18 cellular contexts compared by ENCODE assay signal in the genomic region with DNA sequence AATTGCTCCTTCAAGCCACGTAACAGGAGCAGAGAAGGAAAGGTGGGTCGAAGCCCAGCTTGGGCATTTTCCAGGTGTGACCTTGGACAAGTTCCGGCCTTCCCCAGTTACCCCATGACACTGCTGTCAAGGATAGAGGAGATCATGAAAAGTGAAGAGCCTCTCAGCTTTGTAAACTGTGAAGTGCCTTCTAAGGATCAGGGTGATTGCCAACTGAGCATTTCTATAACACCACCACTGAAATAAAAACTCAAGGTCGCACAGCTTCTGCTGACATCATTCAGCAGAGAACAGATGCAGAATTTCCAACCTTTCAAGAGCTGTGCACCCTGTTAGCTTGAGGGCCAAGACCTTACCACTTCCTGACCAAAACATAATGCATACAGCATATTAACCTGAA. TPM values are rescaled to one million over a fixed set of nuclear protein-coding genes. Genes with fewer than 3 reads are reported as not detected.
DNase-seq lines count a peak whose midpoint lies in the region; ATAC-seq, FAIRE-seq and TF ChIP-seq lines count a peak whose summit lies in the region.
"Had no signal": no experiment of that assay in that cellular context is flagged by ENCODE, and none has a peak within 500 bp of the region (broad histone marks: within the 10 kb centered on the region; RNA-seq: fewer than 3 reads in every experiment).

No MANE protein-coding gene starts in this region.

- H4K5ac ChIP-seq in H1 (ENCODE audit: insufficient read length, low read depth, low read length) = no peak overlapping the region

- no peak overlapping the region for H3K18ac ChIP-seq in H1 (ENCODE audit: extremely low read depth, low read length)

- H3K9me3 Mint-ChIP-seq in activated naive CD4-positive, alpha-beta T cell treated with anti-CD3 and anti-CD28 coated beads, Interleukin-2, amount 50 U/mL, for 72 hours = peaks cover 0 to 3% of the 10 kb centered on the region in 2 donors
- no peaks in the 10 kb centered on the region for H3K9me3 Mint-ChIP-seq in T-helper 1 cell treated with Interleukin-12 subunit alpha and Interleukin-12 subunit beta and Interleukin-4 antibody, amounts not matched to agents 30 μg/mL and 1 μg/mL, for 36 hours
- H3K9me3 Mint-ChIP-seq in type B pancreatic cell = no peaks in the 10 kb centered on the region
- H3K9me3 Mint-ChIP-seq: activated naive CD4-positive, alpha-beta T cell treated with anti-CD3 and anti-CD28 coated beads for 36 hours; neural progenitor cell had no signal

- 0 out of 2 replicates have a peak overlapping the region, but pooled peaks have one; percentile 81 for H2BK15ac ChIP-seq in H1 (ENCODE audit: low read length)

- H2AFZ ChIP-seq in H1 (ENCODE audit: low read length) = no peak overlapping the region
- H2AFZ ChIP-seq: neural progenitor cell had no signal

- no peak overlapping the region for H2BK5ac ChIP-seq in H1 (ENCODE audit: low read depth, low read length)

- H3K27me3 ChIP-seq in H1 (replicated peaks in 1 of 4; ENCODE audit: control insufficient read depth in 3 of 4, extremely low read depth in 1 of 4, insufficient read depth in 3 of 4, low read length in 3 of 4) (no peaks in the 10 kb centered on the region), thyroid gland (no peaks in the 10 kb centered on the region)
- H3K27me3 ChIP-seq: MG63, neural progenitor cell had no signal

- H3K23me2 ChIP-seq in H1 (ENCODE audit: low read depth, low read length) = no peaks in the 10 kb centered on the region; the same call in 1 of the 2 replicates

- TF ChIP-seq CTCF in H1 (IDR thresholded peaks at IDR 0.05; ENCODE audit: control extremely low read depth in 1 of 3, insufficient read depth in 1 of 3, low read depth in 1 of 3, low read length in 3 of 3) = no peak
- TF ChIP-seq CTCF in thyroid gland (IDR thresholded peaks at IDR 0.05) = no peak
- TF ChIP-seq CTCF in type B pancreatic cell (conservative IDR thresholded peaks at IDR 0.05) = no peak

- no peaks in the 10 kb centered on the region for H4K20me1 ChIP-seq in H1 (replicated peaks in 1 of 2; ENCODE audit: control insufficient read depth in 1 of 2, insufficient read depth in 2 of 2, low read length in 2 of 2)

- TF ChIP-seq RAD21 in H1 (IDR thresholded peaks at IDR 0.05 in 1 of 2, conservative IDR thresholded peaks at IDR 0.05 in 1 of 2; ENCODE audit: low read depth in 2 of 2, low read length in 2 of 2) = no peak

- FAIRE-seq in H1 (lab: Jason Lieb, UNC) = no peak
- FAIRE-seq: bronchial epithelial cell, H54 had no signal

- H3K9me3 ChIP-seq in H1 (ENCODE audit: insufficient read depth in 2 of 2, low read depth in 1 of 2, low read length in 1 of 2) = no peaks in the 10 kb centered on the region
- no peaks in the 10 kb centered on the region for H3K9me3 ChIP-seq in thyroid gland
- H3K9me3 ChIP-seq: MG63 had no signal

- H3K36me3 Mint-ChIP-seq in activated naive CD4-positive, alpha-beta T cell treated with anti-CD3 and anti-CD28 coated beads, Interleukin-2, amount 50 U/mL, for 72 hours = no peaks in the 10 kb centered on the region
- H3K36me3 Mint-ChIP-seq in T-helper 1 cell treated with Interleukin-12 subunit alpha and Interleukin-12 subunit beta and Interleukin-4 antibody, amounts not matched to agents 30 μg/mL and 1 μg/mL, for 36 hours (ENCODE audit: low read depth) = no peaks in the 10 kb centered on the region
- H3K36me3 Mint-ChIP-seq in type B pancreatic cell = no peaks in the 10 kb centered on the region

- no peak overlapping the region for H2AK5ac ChIP-seq in H1 (ENCODE audit: low read depth, low read length)

- no peak overlapping the region for H3K4me3 Mint-ChIP-seq in T-helper 1 cell treated with Interleukin-12 subunit alpha and Interleukin-12 subunit beta and Interleukin-4 antibody, amounts not matched to agents 30 μg/mL and 1 μg/mL, for 36 hours
- no peak overlapping the region for H3K4me3 Mint-ChIP-seq in type B pancreatic cell
- H3K4me3 Mint-ChIP-seq: activated naive CD4-positive, alpha-beta T cell treated with anti-CD3 and anti-CD28 coated beads for 36 hours; neural progenitor cell had no signal

- H3K4me1 ChIP-seq in H1 (replicated peaks in 1 of 4; ENCODE audit: control insufficient read depth in 3 of 4, insufficient read depth in 4 of 4, low read length in 3 of 4) (peaks cover 0 to 11% (median 2%) of the 10 kb centered on the region in 4 experiments; a peak in 5 of 7 replicates), thyroid gland (peaks cover 4 to 35% of the 10 kb centered on the region in 2 donors)

- POLR2A ChIA-PET in H1 (lab: Charles Lee; ENCODE audit: partially characterized antibody) = interaction anchor here (0.7 to 4.0 kb wide), 7 partner anchors 10 to 148 kb away, joined by 3 to 23 read pairs (median 7); no protein-coding TSS in a partner anchor

- H2BK12ac ChIP-seq in H1 (ENCODE audit: low read depth, low read length) = no peak overlapping the region; the same call in 1 of the 2 replicates

- H3K27ac Mint-ChIP-seq in activated naive CD4-positive, alpha-beta T cell treated with anti-CD3 and anti-CD28 coated beads, Interleukin-2, amount 50 U/mL, for 72 hours = no peak overlapping the region
- peak overlapping the region; percentile 76 for H3K27ac Mint-ChIP-seq in T-helper 1 cell treated with Interleukin-12 subunit alpha and Interleukin-12 subunit beta and Interleukin-4 antibody, amounts not matched to agents 30 μg/mL and 1 μg/mL, for 36 hours
- H3K27ac Mint-ChIP-seq in type B pancreatic cell = no peak overlapping the region
- H3K27ac Mint-ChIP-seq: activated naive CD4-positive, alpha-beta T cell treated with anti-CD3 and anti-CD28 coated beads for 36 hours had no signal

- H3K4me1 Mint-ChIP-seq in T-helper 1 cell treated with Interleukin-12 subunit alpha and Interleukin-12 subunit beta and Interleukin-4 antibody, amounts not matched to agents 30 μg/mL and 1 μg/mL, for 36 hours (ENCODE audit: low read depth) = peaks cover 26% of the 10 kb centered on the region
- peaks cover 12% of the 10 kb centered on the region for H3K4me1 Mint-ChIP-seq in type B pancreatic cell (ENCODE audit: unreplicated experiment)

- H3K14ac ChIP-seq in H1 (ENCODE audit: insufficient read length) = no peak overlapping the region

- H4K91ac ChIP-seq in H1 (replicated peaks; ENCODE audit: insufficient read length, low read length) = no peak overlapping the region

- peak; percentile 42 to 51 for ATAC-seq in activated naive CD4-positive, alpha-beta T cell treated with anti-CD3 and anti-CD28 coated beads, Interleukin-2, amount 50 U/mL, for 72 hours
- ATAC-seq in HG02798 (IDR thresholded peaks at IDR 0.05; ENCODE audit: poor library complexity, unreplicated experiment) = no peak
- ATAC-seq: PC-3 had no signal

- WGBS in H1 (ENCODE audit: extremely low coverage in 1 of 2, insufficient coverage in 1 of 2, insufficient read length in 1 of 2, insufficient replicate concordance in 2 of 2, low coverage in 1 of 2, low lambda C conversion rate in 2 of 2, missing lambda C conversion rate in 1 of 2), 2 experiments = 82% methylated on average over 4 of the region's 4 CpGs; no CpG with 5 or more reads in 1 of the 2 experiments
- WGBS in thyroid gland, 2 donors = 57 to 61% methylated on average over 4 of the region's 4 CpGs

- DNase-seq in activated naive CD4-positive, alpha-beta T cell treated with anti-CD3 and anti-CD28 coated beads, Interleukin-2, amount 50 U/mL, for 72 hours (ENCODE audit: low spot score in 2 of 2) = no peak
- DNase-seq in activated naive CD4-positive, alpha-beta T cell (lab: John Stamatoyannopoulos, UW) = no peak
- DNase-seq in H1 (ENCODE audit: low read depth in 1 of 2, low spot score in 2 of 2) (no peak), thyroid gland (peak; percentile 34 to 37), type B pancreatic cell (ENCODE audit: extremely low spot score, unreplicated experiment) (no peak), cortex of kidney (lab: John Stamatoyannopoulos, UW) (no peak)
- DNase-seq: activated naive CD4-positive, alpha-beta T cell treated with anti-CD3 and anti-CD28 coated beads for 36 hours; COR-L47; effector CD4-positive, alpha-beta T cell; hippocampal formation; MG63; NCI-H1694 treated with DMSO at 0.1 percent for 48 hours; PC-3 had no signal

- H3K9ac ChIP-seq in H1 (replicated peaks in 1 of 4; ENCODE audit: extremely low read depth in 1 of 4, low read depth in 3 of 4, low read length in 3 of 4) = no peak overlapping the region
- H3K9ac ChIP-seq: neural progenitor cell had no signal

- no peak overlapping the region for H3K27ac ChIP-seq in H1 (ENCODE audit: low read depth, low read length)
- peak overlapping the region in 1 of 3 donors; percentile 5 for H3K27ac ChIP-seq in thyroid gland
- H3K27ac ChIP-seq: neural progenitor cell had no signal

- H3K79me1 ChIP-seq in H1 (ENCODE audit: low read depth, low read length) = no peaks in the 10 kb centered on the region

- H3K4me2 ChIP-seq in H1 (ENCODE audit: insufficient read depth in 1 of 2, low read depth in 2 of 2, low read length in 2 of 2) = no peak overlapping the region
- H3K4me2 ChIP-seq: neural progenitor cell had no signal

- H3K79me2 ChIP-seq in H1 (ENCODE audit: control insufficient read depth in 1 of 2, insufficient read depth in 2 of 2, low read length in 2 of 2) = peaks cover 0 to 3% of the 10 kb centered on the region in 2 experiments; a peak in 1 of 4 replicates

- no peak overlapping the region for H3K23ac ChIP-seq in H1 (ENCODE audit: insufficient read length)

- no peak for TF ChIP-seq EP300 in H1 (IDR thresholded peaks at IDR 0.05; ENCODE audit: borderline replicate concordance in 1 of 2, low read depth in 2 of 2, low read length in 2 of 2)

- H3K4me3 ChIP-seq in H1 (ENCODE audit: extremely low read depth in 1 of 4, insufficient read depth in 2 of 4, low read depth in 3 of 4, low read length in 4 of 4) = no peak overlapping the region
- H3K4me3 ChIP-seq in thyroid gland (replicated peaks in 1 of 3) = no peak overlapping the region
- H3K4me3 ChIP-seq: MG63, neural progenitor cell had no signal

- TF ChIP-seq POLR2A in H1 (IDR thresholded peaks at IDR 0.05; ENCODE audit: control extremely low read depth in 1 of 2, low read depth in 2 of 2, low read length in 2 of 2) = no peak
- TF ChIP-seq POLR2A in thyroid gland (IDR thresholded peaks at IDR 0.05) = no peak

- H2BK20ac ChIP-seq in H1 (ENCODE audit: low read length) = peak overlapping the region; percentile 23

- H3K36me3 ChIP-seq in H1 (ENCODE audit: control insufficient read depth in 2 of 4, insufficient read depth in 4 of 4, low read length in 3 of 4) = no peaks in the 10 kb centered on the region; a peak in 2 of 8 replicates
- no peaks in the 10 kb centered on the region for H3K36me3 ChIP-seq in thyroid gland
- H3K36me3 ChIP-seq: MG63, neural progenitor cell had no signal

- CTCF ChIA-PET in H1 (lab: Charles Lee; ENCODE audit: partially characterized antibody) = interaction anchor here (1.3 to 7.2 kb wide), 7 partner anchors 9 to 159 kb away, joined by 3 to 179 read pairs (median 13); no protein-coding TSS in a partner anchor

- no peak overlapping the region for H4K8ac ChIP-seq in H1 (ENCODE audit: extremely low read depth, insufficient read depth, low read length)

- no peak overlapping the region for H3K56ac ChIP-seq in H1 (replicated peaks; ENCODE audit: insufficient read length, low read depth, low read length)

- intact Hi-C loops in thyroid gland (cut with DNase I) = loop anchor here (10.0 kb wide), 2 partner anchors 244 to 626 kb away; no protein-coding TSS in a partner anchor

- H3K27me3 Mint-ChIP-seq in T-helper 1 cell treated with Interleukin-12 subunit alpha and Interleukin-12 subunit beta and Interleukin-4 antibody, amounts not matched to agents 30 μg/mL and 1 μg/mL, for 36 hours (ENCODE audit: low read depth) = no peaks in the 10 kb centered on the region
- no peaks in the 10 kb centered on the region for H3K27me3 Mint-ChIP-seq in type B pancreatic cell

- H3K4ac ChIP-seq in H1 (replicated peaks; ENCODE audit: insufficient read length, low read depth, low read length) = no peak overlapping the region

- H2BK120ac ChIP-seq in H1 (replicated peaks; ENCODE audit: low read depth, low read length) = no peak overlapping the region

RNA-seq across cellular contexts. Expression of gene ZMYND8, which starts 24.0 kb away (rescaled TPM):
- total RNA-seq in activated naive CD4-positive, alpha-beta T cell treated with anti-CD3 and anti-CD28 coated beads, Interleukin-2, amount 50 U/mL, for 72 hours = 10 to 100 TPM; 35.7 to 46.4 TPM
- total RNA-seq in H1 (2021; fragmentation: NEBNext Ultra II Directional; extraction: Animal tissue kit (Norgen Biotek cat#: 25700)) = 163 TPM in 2 replicates
- 50.5 and 58.5 TPM in 2 replicates for polyA plus RNA-seq in H1 (2011; rRNA removed)
- polyA plus RNA-seq in H1 (2011; cell fraction: cytosol; rRNA removed) = 66.1 TPM
- 123 TPM for polyA plus RNA-seq in H1 (2011; cell fraction: nucleus; rRNA removed)
- polyA plus RNA-seq in H1 (2012, experiment 1 of 2) = 71.7 to 113 TPM (median 77.5 TPM) in 4 replicates
- polyA plus RNA-seq in H1 (2012, experiment 2 of 2) = 9.8 TPM
- 70.7 TPM for polyA plus RNA-seq in H1 (2013, experiment 1 of 2)
- 69.6 TPM for polyA plus RNA-seq in H1 (2013, experiment 2 of 2)
- 67.9 and 102 TPM in 2 replicates for polyA minus RNA-seq in H1 (2011; rRNA and poly(A)+ RNA removed)
- 53.2 TPM for polyA minus RNA-seq in H1 (2011; cell fraction: cytosol; rRNA and poly(A)+ RNA removed)
- polyA minus RNA-seq in H1 (2011; cell fraction: nucleus; rRNA and poly(A)+ RNA removed) = 91.2 TPM
- total RNA-seq in thyroid gland (10 to 100 TPM; 29.7 to 42.4 (median 30.9) TPM), type B pancreatic cell (ENCODE audit: low replicate concordance) (38.9 and 58.9 TPM in 2 replicates)

Comparison
In these comparisons a context has a peak if more than half of its experiments do, and no peak if none do; other contexts are left out.
1. DNase-seq: peak in thyroid gland (2 of 2); none in activated naive CD4-positive, alpha-beta T cell treated with anti-CD3 and anti-CD28 coated beads, Interleukin-2, amount 50 U/mL, for 72 hours (0 of 2), activated naive CD4-positive, alpha-beta T cell (0 of 4), H1 (0 of 2), type B pancreatic cell (single experiment) and cortex of kidney (single experiment).